17 cellular contexts compared by ENCODE assay signal in genomic region chr1:16046865-16047264, GRCh38. TPM values are rescaled to one million over a fixed set of nuclear protein-coding genes. Genes with fewer than 3 reads are reported as not detected.
DNase-seq lines count a peak whose midpoint lies in the region; ATAC-seq, FAIRE-seq and TF ChIP-seq lines count a peak whose summit lies in the region.
"Had no signal": no experiment of that assay in that cellular context is flagged by ENCODE, and none has a peak within 500 bp of the region (broad histone marks: within the 10 kb centered on the region; RNA-seq: fewer than 3 reads in every experiment).

No MANE protein-coding gene starts in this region.

- H3K9ac ChIP-seq in kidney (ENCODE audit: low read length in 2 of 2): peak overlapping the region in 1 of 2 donors; percentile 60

- TF ChIP-seq CTCF in AG10803 (conservative IDR thresholded peaks at IDR 0.05; ENCODE audit: low read length) (peak; percentile 30), kidney (IDR thresholded peaks at IDR 0.05; ENCODE audit: borderline replicate concordance, extremely low read depth, insufficient read depth) (no peak)

- DNase-seq in AG10803 (ENCODE audit: low read depth) (peak; percentile 35), RPMI7951 (ENCODE audit: low read depth) (peak; percentile 53), kidney (no peak), SJCRH30 (no peak), hypothalamus (lab: John Stamatoyannopoulos, UW) (no peak)
- DNase-seq: activated naive CD4-positive, alpha-beta T cell treated with Interleukin-2 at 50 U/mL for 16 hours; brain microvascular endothelial cell; head of caudate nucleus; Kasumi-1; NCI-H1930; SHP77; stimulated activated naive CD8-positive, alpha-beta T cell treated with anti-CD3 and anti-CD28 coated beads, Interleukin-15, amount 100 ng/mL, for 72 hours had no signal

- no peak for FAIRE-seq in kidney (lab: Jason Lieb, UNC)
- FAIRE-seq: GM19239 had no signal

- peaks cover 23% of the 10 kb centered on the region for H3K27me3 ChIP-seq in SJCRH30
- H3K27me3 ChIP-seq: brain microvascular endothelial cell had no signal

- H3K36me3 ChIP-seq in kidney (ENCODE audit: control insufficient read depth in 1 of 2, insufficient read depth in 2 of 2, low read length in 2 of 2) (peaks cover 0 to 6% of the 10 kb centered on the region in 2 donors), SJCRH30 (no peaks in the 10 kb centered on the region)
- H3K36me3 ChIP-seq: brain microvascular endothelial cell had no signal

- H3K9me3 ChIP-seq in kidney (ENCODE audit: control insufficient read depth in 1 of 2, low read length in 2 of 2) (no peaks in the 10 kb centered on the region), SJCRH30 (replicated peaks) (no peaks in the 10 kb centered on the region)

- H3K4me3 ChIP-seq in AG10803 (ENCODE audit: low read length): no peak overlapping the region
- peak overlapping the region in 1 of 2 donors; percentile 53 for H3K4me3 ChIP-seq in kidney (ENCODE audit: low read length in 2 of 2)
- H3K4me3 ChIP-seq in SJCRH30: no peak overlapping the region

- H3K27ac ChIP-seq in kidney (ENCODE audit: low read depth in 2 of 2, low read length in 2 of 2): peak overlapping the region; percentile 32 to 49
- H3K27ac ChIP-seq in SJCRH30: no peak overlapping the region
- H3K27ac ChIP-seq: brain microvascular endothelial cell had no signal

- no peak for ATAC-seq in HG02970 (IDR thresholded peaks at IDR 0.05; ENCODE audit: low FRiP score, unreplicated experiment)
- ATAC-seq: left lobe of liver; sciatic nerve; stimulated activated naive CD8-positive, alpha-beta T cell treated with anti-CD3 and anti-CD28 coated beads, Interleukin-15, amount 100 ng/mL, for 72 hours had no signal

- H3K4me1 ChIP-seq in kidney (ENCODE audit: control insufficient read depth in 1 of 2, insufficient read depth in 1 of 2, low read depth in 1 of 2, low read length in 2 of 2): peaks cover 0 to 7% of the 10 kb centered on the region in 2 donors
- no peaks in the 10 kb centered on the region for H3K4me1 ChIP-seq in SJCRH30

- intact Hi-C loops in kidney (cut with DNase I): no loop called here

RNA-seq across cellular contexts. Expression of gene CLCNKB, which starts 3.3 kb away (rescaled TPM):
- total RNA-seq in RPMI7951 (2014; rRNA removed; shearing (Covaris generic)): not detected in 2 replicates
- 60.6 TPM for total RNA-seq in kidney
- 519 TPM for polyA plus RNA-seq in kidney (ENCODE audit: insufficient read depth, low read depth, low replicate concordance)
- total RNA-seq in SJCRH30 (2014; rRNA removed; shearing (Covaris generic)): 0.08 TPM in 1 of 2 replicates, not detected in the other
- total RNA-seq: left lobe of liver had no signal

RNA-seq across cellular contexts. Expression of gene CLCNKA, which starts 25.0 kb away (rescaled TPM):
- total RNA-seq in RPMI7951 (2014; rRNA removed; shearing (Covaris generic)): 0.12 TPM in 1 of 2 replicates, not detected in the other
- total RNA-seq in kidney: 7.8 TPM
- polyA plus RNA-seq in kidney (ENCODE audit: insufficient read depth, low read depth, low replicate concordance): 187 TPM
- total RNA-seq in SJCRH30 (2014; rRNA removed; shearing (Covaris generic)): 0.42 TPM in 1 of 2 replicates, not detected in the other

RNA-seq across cellular contexts. Expression of gene FAM131C, which starts 26.6 kb away (rescaled TPM):
- 0.20 TPM in 1 of 2 replicates, not detected in the other for total RNA-seq in RPMI7951 (2014; rRNA removed; shearing (Covaris generic))
- total RNA-seq in kidney: 5.0 TPM
- 12.0 TPM for polyA plus RNA-seq in kidney (ENCODE audit: insufficient read depth, low read depth, low replicate concordance)
- 0.10 TPM in 1 of 2 replicates, not detected in the other for total RNA-seq in SJCRH30 (2014; rRNA removed; shearing (Covaris generic))
- total RNA-seq: left lobe of liver, sciatic nerve had no signal

RNA-seq across cellular contexts. Expression of gene HSPB7, which starts 29.0 kb away (rescaled TPM):
- 7.1 and 7.9 TPM in 2 replicates for total RNA-seq in RPMI7951 (2014; rRNA removed; shearing (Covaris generic))
- 29.1 TPM for total RNA-seq in kidney
- polyA plus RNA-seq in kidney (ENCODE audit: insufficient read depth, low read depth, low replicate concordance): 17.0 TPM
- 81.4 and 83.9 TPM in 2 replicates for total RNA-seq in SJCRH30 (2014; rRNA removed; shearing (Covaris generic))

RNA-seq across cellular contexts. Expression of gene SRARP, which starts 42.8 kb away (rescaled TPM):
- not detected in 2 replicates for total RNA-seq in RPMI7951 (2014; rRNA removed; shearing (Covaris generic))
- total RNA-seq in kidney: 0.22 TPM
- 4.0 TPM for polyA plus RNA-seq in kidney (ENCODE audit: insufficient read depth, low read depth, low replicate concordance)
- total RNA-seq in SJCRH30 (2014; rRNA removed; shearing (Covaris generic)): not detected in 2 replicates
- total RNA-seq: left lobe of liver had no signal
- polyA plus RNA-seq: BJ had no signal

Comparison
In these comparisons a context has a peak if more than half of its experiments do, and no peak if none do; other contexts are left out.
1. DNase-seq: peak in AG10803 (single experiment) and RPMI7951 (single experiment); none in kidney (single experiment), SJCRH30 (0 of 2) and hypothalamus (0 of 51).
2. RNA of gene CLCNKB, which starts 3.3 kb away (total RNA-seq): 60.6 TPM in kidney (single experiment); 0.08 TPM in SJCRH30 and not detected in RPMI7951; every median in the first group is over 10 times any median in the second.